Comparison of ENCODE assay signal across 12 cellular contexts in the genomic region with DNA sequence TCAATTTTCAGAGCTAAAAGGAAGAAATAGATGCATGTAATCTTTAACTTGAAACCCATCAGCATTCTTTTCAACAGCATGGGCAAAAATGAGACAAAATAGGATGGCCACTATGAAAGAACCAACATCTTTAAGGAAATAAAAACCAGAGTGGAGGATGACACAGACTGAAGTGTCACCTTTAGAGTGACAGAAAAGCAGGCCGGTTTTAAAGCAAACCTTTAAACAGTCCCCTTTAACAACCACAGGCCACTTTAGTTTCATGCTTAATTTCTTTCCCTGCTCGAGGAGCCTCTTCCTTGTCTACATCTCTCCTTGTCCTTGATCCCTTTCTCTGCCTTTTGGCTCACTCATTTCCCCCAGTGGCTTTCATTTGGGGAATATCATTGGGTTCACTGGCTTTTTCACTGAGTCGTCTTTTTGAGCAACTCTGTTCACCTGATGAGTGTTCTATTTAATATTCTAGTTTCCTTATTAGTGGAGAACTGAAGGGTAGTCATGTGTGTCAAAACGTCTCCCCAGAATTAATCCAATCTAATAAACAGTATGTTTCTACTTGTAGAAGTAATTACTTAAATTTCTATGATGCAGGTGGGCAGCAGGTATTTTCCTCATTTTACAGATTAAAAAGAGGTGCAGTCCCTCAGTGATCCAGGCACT.
A peak's percentile ranks its signal among the peaks of the same experiment; 100 is the strongest.
DNase-seq lines count a peak whose midpoint lies in the region; ATAC-seq lines count a peak whose summit lies in the region.
"Had no signal": no experiment of that assay in that cellular context is flagged by ENCODE, and none has a peak within 500 bp of the region (broad histone marks: within the 10 kb centered on the region; RNA-seq: fewer than 3 reads in every experiment).

No MANE protein-coding gene starts in this region.

- peaks cover 6% of the 10 kb centered on the region for H3K36me3 Mint-ChIP-seq in activated naive CD4-positive, alpha-beta T cell treated with anti-CD3 and anti-CD28 coated beads, Interleukin-2, amount 50 U/mL, for 24 hours
- H3K36me3 Mint-ChIP-seq in activated naive CD8-positive, alpha-beta T cell: peaks cover 3% of the 10 kb centered on the region

- H3K4me1 Mint-ChIP-seq in activated naive CD4-positive, alpha-beta T cell treated with anti-CD3 and anti-CD28 coated beads, Interleukin-2, amount 50 U/mL, for 24 hours: peaks cover 84% of the 10 kb centered on the region
- H3K4me1 Mint-ChIP-seq in activated naive CD8-positive, alpha-beta T cell (ENCODE audit: low read depth): peaks cover 75% of the 10 kb centered on the region

- intact Hi-C loops in posterior cingulate gyrus (cut with DNase I): no loop called here

- peak overlapping the region; percentile 96 for H3K27ac Mint-ChIP-seq in activated naive CD4-positive, alpha-beta T cell treated with anti-CD3 and anti-CD28 coated beads, Interleukin-2, amount 50 U/mL, for 24 hours
- H3K27ac Mint-ChIP-seq in activated naive CD8-positive, alpha-beta T cell: peak overlapping the region; percentile 82

- peak overlapping the region; percentile 56 for H3K4me3 Mint-ChIP-seq in activated naive CD4-positive, alpha-beta T cell treated with anti-CD3 and anti-CD28 coated beads, Interleukin-2, amount 50 U/mL, for 24 hours
- H3K4me3 Mint-ChIP-seq in activated naive CD8-positive, alpha-beta T cell: peak overlapping the region; percentile 60

- H3K27me3 Mint-ChIP-seq in activated naive CD4-positive, alpha-beta T cell treated with anti-CD3 and anti-CD28 coated beads, Interleukin-2, amount 50 U/mL, for 24 hours: no peaks in the 10 kb centered on the region
- H3K27me3 Mint-ChIP-seq in activated naive CD8-positive, alpha-beta T cell: no peaks in the 10 kb centered on the region

- H3K9me3 Mint-ChIP-seq in activated naive CD4-positive, alpha-beta T cell treated with anti-CD3 and anti-CD28 coated beads, Interleukin-2, amount 50 U/mL, for 24 hours: no peaks in the 10 kb centered on the region
- no peaks in the 10 kb centered on the region for H3K9me3 Mint-ChIP-seq in activated naive CD8-positive, alpha-beta T cell (ENCODE audit: low read depth)

- peak; percentile 56 for ATAC-seq in HG02884 (IDR thresholded peaks at IDR 0.05; ENCODE audit: unreplicated experiment)
- ATAC-seq: Right ventricle myocardium inferior had no signal

- no peak for DNase-seq in activated naive CD4-positive, alpha-beta T cell treated with Interleukin-2 at 50 U/mL for 16 hours
- DNase-seq in NCI-H446 (lab: John Stamatoyannopoulos, UW): no peak
- no peak for DNase-seq in DMS 273 (lab: John Stamatoyannopoulos, UW; ENCODE audit: unreplicated experiment)
- no peak for DNase-seq in cerebellar nuclear complex (lab: John Stamatoyannopoulos, UW)
- no peak for DNase-seq in posterior cingulate gyrus
- DNase-seq: head of caudate nucleus; NCI-H1417; stimulated activated naive CD4-positive, alpha-beta T cell had no signal
